In the genomic region with DNA sequence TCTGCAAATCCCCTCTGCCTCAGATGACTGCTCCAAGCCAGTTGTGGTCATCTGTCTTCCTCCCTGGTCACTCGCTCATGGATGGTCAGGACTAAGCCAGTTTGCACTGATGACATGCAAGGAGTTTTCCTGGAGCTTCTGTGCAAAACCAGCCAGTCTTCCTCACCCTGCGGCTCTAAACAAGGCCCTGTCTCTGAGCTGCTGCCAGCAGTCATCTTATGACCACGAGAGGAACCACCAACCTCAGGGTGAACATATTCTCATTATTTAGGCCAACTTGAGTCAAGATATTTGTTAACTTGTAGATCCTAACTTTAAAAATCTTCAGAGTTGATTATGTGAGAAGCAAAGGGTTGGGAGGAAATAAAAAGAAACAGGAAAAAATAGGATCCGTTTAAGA, we compare ENCODE assay signal across 20 cellular contexts.
DNase-seq lines count a peak whose midpoint lies in the region; ATAC-seq and TF ChIP-seq lines count a peak whose summit lies in the region.
"Had no signal": no experiment of that assay in that cellular context is flagged by ENCODE, and none has a peak within 500 bp of the region (broad histone marks: within the 10 kb centered on the region; RNA-seq: fewer than 3 reads in every experiment).

No MANE protein-coding gene starts in this region.

- H3K27ac ChIP-seq in CD4-positive, CD25-positive, alpha-beta regulatory T cell (ENCODE audit: insufficient read depth, low read length, poor library complexity, severe bottlenecking), result no peak overlapping the region
- H3K27ac ChIP-seq in DND-41 (ENCODE audit: low read length) (peak overlapping the region; percentile 68), SU-DHL-6 (ENCODE audit: low read depth, low read length) (peak overlapping the region; percentile 99)
- H3K27ac ChIP-seq: esophagus muscularis mucosa, hepatocyte, left ventricle myocardium inferior, prostate gland, WERI-Rb-1 had no signal

- H3K36me3 Mint-ChIP-seq in CD4-positive, CD25-positive, alpha-beta regulatory T cell, result peaks cover 4% of the 10 kb centered on the region
- peaks cover 3% of the 10 kb centered on the region for H3K36me3 Mint-ChIP-seq in memory B cell
- H3K36me3 Mint-ChIP-seq in endothelial cell (ENCODE audit: low read depth, unreplicated experiment), result no peaks in the 10 kb centered on the region

- peaks cover 78% of the 10 kb centered on the region for H3F3A ChIP-seq in SU-DHL-6 (ENCODE audit: insufficient read depth)

- no peaks in the 10 kb centered on the region for H3K27me3 Mint-ChIP-seq in CD4-positive, CD25-positive, alpha-beta regulatory T cell
- H3K27me3 Mint-ChIP-seq in memory B cell (no peaks in the 10 kb centered on the region), endothelial cell (ENCODE audit: unreplicated experiment) (peaks cover 6% of the 10 kb centered on the region)
- H3K27me3 Mint-ChIP-seq: activated T-helper 17 cell treated with anti-CD3 and anti-CD28 coated beads, Interleukin-2, amount 50 U/mL, for 72 hours had no signal

- H3K36me3 ChIP-seq in CD4-positive, CD25-positive, alpha-beta regulatory T cell (ENCODE audit: control insufficient read depth, insufficient read depth, low read length), result no peaks in the 10 kb centered on the region
- H3K36me3 ChIP-seq in DND-41 (ENCODE audit: insufficient read depth, low read length), result no peaks in the 10 kb centered on the region
- 0 out of 2 replicates have a peak, but pooled peaks cover 4% of the 10 kb centered on the region for H3K36me3 ChIP-seq in SU-DHL-6 (ENCODE audit: low read length)
- H3K36me3 ChIP-seq: esophagus muscularis mucosa, left ventricle myocardium inferior, Peyer's patch, prostate gland, SJSA1, WERI-Rb-1 had no signal

- peaks cover 12% of the 10 kb centered on the region for H3K4me1 ChIP-seq in CD4-positive, CD25-positive, alpha-beta regulatory T cell (ENCODE audit: control insufficient read depth, insufficient read depth, low read length, poor library complexity, severe bottlenecking)
- peaks cover 28% of the 10 kb centered on the region for H3K4me1 ChIP-seq in DND-41 (ENCODE audit: insufficient read depth, low read length)
- H3K4me1 ChIP-seq: esophagus muscularis mucosa, left ventricle myocardium inferior, prostate gland had no signal

- no peak for DNase-seq in CD4-positive, CD25-positive, alpha-beta regulatory T cell
- DNase-seq in DND-41 (peak; percentile 54), memory B cell (ENCODE audit: low spot score in 2 of 2) (no peak), ACHN (no peak), endothelial cell (ENCODE audit: low spot score) (no peak)
- DNase-seq: effector memory CD4-positive, alpha-beta T cell; GF-D8; HFFc6; left ventricle myocardium inferior; midbrain; NCI-H446 treated with DMSO at 0.1 percent for 48 hours; Peyer's patch; WERI-Rb-1 had no signal

- no peak for ATAC-seq in CD4-positive, CD25-positive, alpha-beta regulatory T cell (ENCODE audit: low read depth in 2 of 2)
- ATAC-seq in DND-41 (ENCODE audit: insufficient read depth, low read depth) (peak; percentile 80), memory B cell (ENCODE audit: low read depth) (no peak), HG03442 (IDR thresholded peaks at IDR 0.05; ENCODE audit: unreplicated experiment) (no peak)
- ATAC-seq: activated T-helper 17 cell treated with anti-CD3 and anti-CD28 coated beads, Interleukin-2, amount 50 U/mL, for 72 hours had no signal

- H2AFZ ChIP-seq in DND-41 (ENCODE audit: low read depth, low read length) (no peak overlapping the region), SU-DHL-6 (ENCODE audit: low read depth, low read length, severe bottlenecking) (no peak overlapping the region)
- H2AFZ ChIP-seq: hepatocyte had no signal

- in situ Hi-C loops in ACHN (cut with HindIII; ENCODE audit: low pct_ligation_motif_present, low pct_unique_long_range_greater_than_20kb, low sequenced_read_pairs), result no loop called here

- H3K4me2 ChIP-seq in DND-41 (ENCODE audit: insufficient read depth, low read length) (no peak overlapping the region), SU-DHL-6 (ENCODE audit: low read depth, low read length, poor library complexity, severe bottlenecking) (peak overlapping the region; percentile 98)
- H3K4me2 ChIP-seq: hepatocyte had no signal

- H4K20me1 ChIP-seq in DND-41 (ENCODE audit: insufficient read depth, low read length) (no peaks in the 10 kb centered on the region), SU-DHL-6 (ENCODE audit: low read depth, low read length) (no peaks in the 10 kb centered on the region)

- H3K9me3 Mint-ChIP-seq in CD4-positive, CD25-positive, alpha-beta regulatory T cell, result peaks cover 0 to 8% (median 3%) of the 10 kb centered on the region in 7 donors
- H3K9me3 Mint-ChIP-seq in memory B cell (peaks cover 5% of the 10 kb centered on the region), endothelial cell (ENCODE audit: unreplicated experiment) (no peaks in the 10 kb centered on the region)
- H3K9me3 Mint-ChIP-seq: HFFc6 had no signal

- H3K9ac ChIP-seq in DND-41 (ENCODE audit: low read depth, low read length) (no peak overlapping the region; the same call in 1 of the 2 replicates), SU-DHL-6 (ENCODE audit: low read length) (peak overlapping the region; percentile 55)

- peak overlapping the region in 2 of 3 donors; percentile 37 to 55 for H3K27ac Mint-ChIP-seq in CD4-positive, CD25-positive, alpha-beta regulatory T cell
- H3K27ac Mint-ChIP-seq in memory B cell, result peak overlapping the region; percentile 92
- H3K27ac Mint-ChIP-seq in endothelial cell (ENCODE audit: unreplicated experiment), result no peak overlapping the region
- H3K27ac Mint-ChIP-seq: activated T-helper 17 cell treated with anti-CD3 and anti-CD28 coated beads, Interleukin-2, amount 50 U/mL, for 72 hours; HFFc6 had no signal

- H3K79me2 ChIP-seq in DND-41 (ENCODE audit: insufficient read depth, low read length) (no peaks in the 10 kb centered on the region), SU-DHL-6 (ENCODE audit: insufficient read depth, low read length) (peaks cover 36% of the 10 kb centered on the region)
- H3K79me2 ChIP-seq: hepatocyte had no signal

- H3K4me1 Mint-ChIP-seq in CD4-positive, CD25-positive, alpha-beta regulatory T cell, result peaks cover 30 to 73% (median 48%) of the 10 kb centered on the region in 4 donors
- H3K4me1 Mint-ChIP-seq in memory B cell (peaks cover 72% of the 10 kb centered on the region), endothelial cell (ENCODE audit: unreplicated experiment) (peaks cover 13% of the 10 kb centered on the region)

- no peak overlapping the region for H3K4me3 ChIP-seq in CD4-positive, CD25-positive, alpha-beta regulatory T cell (ENCODE audit: low read depth, low read length)
- H3K4me3 ChIP-seq in DND-41 (ENCODE audit: low read depth in 1 of 2, low read length in 2 of 2) (no peak overlapping the region), SU-DHL-6 (ENCODE audit: insufficient read depth, low read length, poor library complexity, severe bottlenecking) (no peak overlapping the region)
- H3K4me3 ChIP-seq: esophagus muscularis mucosa, hepatocyte, left ventricle myocardium inferior, Peyer's patch, prostate gland, SJSA1 had no signal

- peak overlapping the region in 1 of 4 donors; percentile 49 for H3K4me3 Mint-ChIP-seq in CD4-positive, CD25-positive, alpha-beta regulatory T cell
- H3K4me3 Mint-ChIP-seq in memory B cell, result peak overlapping the region; percentile 32
- H3K4me3 Mint-ChIP-seq in endothelial cell (ENCODE audit: unreplicated experiment), result no peak overlapping the region
- H3K4me3 Mint-ChIP-seq: activated T-helper 17 cell treated with anti-CD3 and anti-CD28 coated beads, Interleukin-2, amount 50 U/mL, for 72 hours; HFFc6 had no signal

- H3K27me3 ChIP-seq in CD4-positive, CD25-positive, alpha-beta regulatory T cell (ENCODE audit: control insufficient read depth, insufficient read depth, low read length), result no peaks in the 10 kb centered on the region
- H3K27me3 ChIP-seq in DND-41 (ENCODE audit: insufficient read depth, low read length, poor library complexity) (no peaks in the 10 kb centered on the region), SU-DHL-6 (ENCODE audit: low read length) (no peaks in the 10 kb centered on the region)
- H3K27me3 ChIP-seq: esophagus muscularis mucosa, hepatocyte, Peyer's patch, SJSA1 had no signal

- H3K9me2 ChIP-seq in SU-DHL-6 (replicated peaks; ENCODE audit: insufficient read depth, low read length), result no peaks in the 10 kb centered on the region

- H3K9me3 ChIP-seq in CD4-positive, CD25-positive, alpha-beta regulatory T cell (ENCODE audit: control insufficient read depth in 2 of 2, low read length in 2 of 2), result no peaks in the 10 kb centered on the region
- H3K9me3 ChIP-seq in DND-41 (ENCODE audit: insufficient read depth, low read length, severe bottlenecking), result no peaks in the 10 kb centered on the region
- no peaks in the 10 kb centered on the region for H3K9me3 ChIP-seq in SU-DHL-6 (ENCODE audit: insufficient read depth, low read length)
- H3K9me3 ChIP-seq: esophagus muscularis mucosa, left ventricle myocardium inferior, Peyer's patch, prostate gland had no signal

- no peak for TF ChIP-seq CTCF in DND-41 (IDR thresholded peaks at IDR 0.05; ENCODE audit: borderline replicate concordance, extremely low read depth, low read length, poor library complexity, severe bottlenecking)
- no peak for TF ChIP-seq CTCF in SU-DHL-6 (IDR thresholded peaks at IDR 0.05; ENCODE audit: insufficient read depth, low read length, poor library complexity, severe bottlenecking)
- TF ChIP-seq CTCF in endothelial cell (IDR thresholded peaks at IDR 0.05; ENCODE audit: unreplicated experiment), result no peak
